Comparison of ENCODE assay signal across 8 cellular contexts in the genomic region with DNA sequence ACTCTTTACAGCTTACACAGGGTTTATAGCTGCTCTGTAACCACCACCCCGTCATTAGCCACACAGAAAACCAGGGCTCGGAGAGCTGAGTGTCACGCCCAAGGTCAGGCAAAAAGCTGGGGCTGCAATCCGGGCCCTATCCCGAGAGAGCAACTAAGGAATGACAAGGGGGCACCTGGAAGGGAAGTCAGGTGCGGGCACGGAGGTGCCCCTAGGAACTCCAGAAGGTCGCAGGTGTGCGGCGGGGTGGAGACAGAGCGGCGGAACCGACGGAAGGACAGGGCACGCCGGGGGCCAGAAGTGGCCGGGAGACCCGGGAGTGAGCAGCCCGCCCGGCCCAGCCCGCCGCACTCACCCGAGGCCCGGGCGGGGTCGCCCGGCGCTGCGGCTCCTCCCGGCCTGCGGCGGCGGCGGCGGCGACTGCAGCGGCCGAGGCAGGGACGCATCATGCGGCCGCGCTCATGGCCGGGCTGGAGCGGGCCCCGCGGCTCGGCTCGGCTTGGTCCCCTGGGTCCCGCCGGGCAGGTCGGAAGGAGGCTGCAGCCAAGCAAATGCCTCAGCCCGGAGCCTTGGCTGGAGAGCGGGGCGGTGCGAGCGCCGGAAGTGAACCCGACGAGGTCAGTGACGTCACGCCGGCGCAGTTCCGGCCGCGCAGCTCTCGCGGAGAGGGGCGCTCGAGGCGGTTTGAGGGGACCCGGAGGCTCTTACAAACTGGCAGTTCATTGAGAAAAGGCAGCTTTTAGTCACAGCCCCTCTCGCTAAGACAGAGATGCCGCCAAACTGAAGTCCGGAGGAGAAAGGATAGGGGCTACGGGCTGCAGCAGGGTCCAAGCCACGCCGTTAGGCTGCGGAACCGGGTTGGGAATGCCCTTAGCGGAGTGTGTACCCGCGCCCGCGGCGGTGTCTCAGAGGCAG. TPM values are rescaled to one million over a fixed set of nuclear protein-coding genes. Genes with fewer than 3 reads are reported as not detected.
DNase-seq lines count a peak whose midpoint lies in the region; ATAC-seq and TF ChIP-seq lines count a peak whose summit lies in the region.

Gene ZDHHC7 (minus strand): TSS at position 605 of the 915 bp plus-strand sequence. CDS start 20,917 bp downstream, outside the sequence.

- TF ChIP-seq EP300 in neural cell (conservative IDR thresholded peaks at IDR 0.05; ENCODE audit: poor library complexity, severe bottlenecking) (peak; percentile 55), stomach (IDR thresholded peaks at IDR 0.05) (no peak)

- peaks cover 44 to 81% (median 58%) of the 10 kb centered on the region in 4 donors for H3K4me1 ChIP-seq in stomach

- H3F3A ChIP-seq in neural cell (ENCODE audit: insufficient read depth, low read length, poor library complexity, severe bottlenecking), result no peaks in the 10 kb centered on the region

- no peaks in the 10 kb centered on the region for H3K9me3 ChIP-seq in neural cell (ENCODE audit: low read length)
- no peaks in the 10 kb centered on the region for H3K9me3 ChIP-seq in stomach

- WGBS in stomach, 5 donors, result 0 to 1% (median 1%) methylated on average over 27 to 86 of the region's 86 CpGs

- peak in 2 of 4 donors; percentile 40 to 84 for TF ChIP-seq POLR2A in stomach (IDR thresholded peaks at IDR 0.05)

- DNase-seq in DMS79 treated with DMSO at 0.1 percent for 48 hours (lab: John Stamatoyannopoulos, UW) (peak; percentile 36), KBM-7 (peak; percentile 83), SHP77 (lab: John Stamatoyannopoulos, UW) (peak; percentile 82 to 90), fibroblast of the aortic adventitia (ENCODE audit: low read depth) (peak; percentile 84), stomach (peak; percentile 86)
- peak; percentile 77 for DNase-seq in activated effector memory CD4-positive, alpha-beta T cell treated with Interleukin-2 at 50 U/mL for 16 hours

- in situ Hi-C loops in KBM-7 (cut with MboI; ENCODE audit: low pct_unique_long_range_greater_than_20kb, low sequenced_read_pairs), result no loop called here

- peaks cover 32% of the 10 kb centered on the region for H3K79me2 ChIP-seq in neural cell (replicated peaks; ENCODE audit: insufficient read depth, low read length)

- intact Hi-C loops in stomach (cut with DNase I; ENCODE audit: low total_unique reads), result no loop called here

- peak within 1 kb of the TSS; percentile 97 for H3K9ac ChIP-seq in neural cell (ENCODE audit: low read length)

- H2AFZ ChIP-seq in neural cell (ENCODE audit: low read depth, low read length), result peak within 1 kb of the TSS; percentile 100

- peak within 1 kb of the TSS; percentile 97 for H3K4me2 ChIP-seq in neural cell (ENCODE audit: low read length)

- TF ChIP-seq CTCF in fibroblast of the aortic adventitia (IDR thresholded peaks at IDR 0.05; ENCODE audit: insufficient read depth, low read length) (no peak), neural cell (IDR thresholded peaks at IDR 0.05; ENCODE audit: poor library complexity, severe bottlenecking) (peak; percentile 49), stomach (IDR thresholded peaks at IDR 0.05) (peak in 1 of 7 experiments; percentile 7)

- H3K27ac ChIP-seq in neural cell (ENCODE audit: low read length) (peak within 1 kb of the TSS; percentile 99), stomach (peak within 1 kb of the TSS; percentile 94 to 98 (median 97))

- peak; percentile 88 for ATAC-seq in GM21619 (IDR thresholded peaks at IDR 0.05; ENCODE audit: unreplicated experiment)

- H3K27me3 ChIP-seq in neural cell (ENCODE audit: insufficient read depth, low read depth, low read length) (no peaks in the 10 kb centered on the region), stomach (no peaks in the 10 kb centered on the region)

- no peaks in the 10 kb centered on the region for H4K20me1 ChIP-seq in neural cell (ENCODE audit: insufficient read depth)

- no peaks in the 10 kb centered on the region for H3K9me2 ChIP-seq in neural cell (ENCODE audit: insufficient read depth, low read length)

- peak within 1 kb of the TSS; percentile 93 for H3K4me3 ChIP-seq in fibroblast of the aortic adventitia (ENCODE audit: low read depth, low read length)
- peak within 1 kb of the TSS; percentile 94 for H3K4me3 ChIP-seq in neural cell (ENCODE audit: low read length)
- H3K4me3 ChIP-seq in stomach, result peak within 1 kb of the TSS; percentile 65 to 85 (median 74)

- H3K36me3 ChIP-seq in neural cell (ENCODE audit: insufficient read depth, low read length) (no peaks in the 10 kb centered on the region), stomach (peaks cover 0 to 4% (median 0%) of the 10 kb centered on the region in 4 donors)

- no peak for TF ChIP-seq RAD21 in neural cell (conservative IDR thresholded peaks at IDR 0.05)

TF ChIP-seq in neural cell, 6 proteins besides CTCF, POLR2A, EP300 and RAD21:
- TF ChIP-seq EZH2 (IDR thresholded peaks at IDR 0.05; ENCODE audit: borderline replicate concordance, insufficient read depth, low read length, poor library complexity, severe bottlenecking) (no peak), MXI1 (conservative IDR thresholded peaks at IDR 0.05; ENCODE audit: poor library complexity, severe bottlenecking) (peak; percentile 76), TAF1 (IDR thresholded peaks at IDR 0.05; ENCODE audit: low read depth) (peak; percentile 63), SMC3 (conservative IDR thresholded peaks at IDR 0.05; ENCODE audit: poor library complexity) (no peak), POLR2AphosphoS5 (IDR thresholded peaks at IDR 0.05) (peak; percentile 98)
- TF ChIP-seq, protein P1, sequence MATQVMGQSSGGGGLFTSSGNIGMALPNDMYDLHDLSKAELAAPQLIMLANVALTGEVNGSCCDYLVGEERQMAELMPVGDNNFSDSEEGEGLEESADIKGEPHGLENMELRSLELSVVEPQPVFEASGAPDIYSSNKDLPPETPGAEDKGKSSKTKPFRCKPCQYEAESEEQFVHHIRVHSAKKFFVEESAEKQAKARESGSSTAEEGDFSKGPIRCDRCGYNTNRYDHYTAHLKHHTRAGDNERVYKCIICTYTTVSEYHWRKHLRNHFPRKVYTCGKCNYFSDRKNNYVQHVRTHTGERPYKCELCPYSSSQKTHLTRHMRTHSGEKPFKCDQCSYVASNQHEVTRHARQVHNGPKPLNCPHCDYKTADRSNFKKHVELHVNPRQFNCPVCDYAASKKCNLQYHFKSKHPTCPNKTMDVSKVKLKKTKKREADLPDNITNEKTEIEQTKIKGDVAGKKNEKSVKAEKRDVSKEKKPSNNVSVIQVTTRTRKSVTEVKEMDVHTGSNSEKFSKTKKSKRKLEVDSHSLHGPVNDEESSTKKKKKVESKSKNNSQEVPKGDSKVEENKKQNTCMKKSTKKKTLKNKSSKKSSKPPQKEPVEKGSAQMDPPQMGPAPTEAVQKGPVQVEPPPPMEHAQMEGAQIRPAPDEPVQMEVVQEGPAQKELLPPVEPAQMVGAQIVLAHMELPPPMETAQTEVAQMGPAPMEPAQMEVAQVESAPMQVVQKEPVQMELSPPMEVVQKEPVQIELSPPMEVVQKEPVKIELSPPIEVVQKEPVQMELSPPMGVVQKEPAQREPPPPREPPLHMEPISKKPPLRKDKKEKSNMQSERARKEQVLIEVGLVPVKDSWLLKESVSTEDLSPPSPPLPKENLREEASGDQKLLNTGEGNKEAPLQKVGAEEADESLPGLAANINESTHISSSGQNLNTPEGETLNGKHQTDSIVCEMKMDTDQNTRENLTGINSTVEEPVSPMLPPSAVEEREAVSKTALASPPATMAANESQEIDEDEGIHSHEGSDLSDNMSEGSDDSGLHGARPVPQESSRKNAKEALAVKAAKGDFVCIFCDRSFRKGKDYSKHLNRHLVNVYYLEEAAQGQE (IDR thresholded peaks at IDR 0.05; ENCODE audit: borderline replicate concordance), result peak; percentile 74

RNA-seq across cellular contexts. Expression of gene ZDHHC7, which starts in this region (rescaled TPM):
- 45.6 and 82.5 TPM in 2 replicates for total RNA-seq in fibroblast of the aortic adventitia (ENCODE audit: low replicate concordance)
- polyA plus RNA-seq in neural cell, result 33.8 and 34.1 TPM in 2 replicates
- polyA minus RNA-seq in neural cell, result 25.5 and 29.7 TPM in 2 replicates
- 100 to 1,000 TPM in 2 of 5 donors, 10 to 100 TPM in 3; 54.3 to 358 (median 58.1) TPM for total RNA-seq in stomach
- 10 to 100 TPM; 15.0 to 23.0 (median 15.4) TPM for polyA plus RNA-seq in stomach

Comparison
In these comparisons a context has a peak if more than half of its experiments do, and no peak if none do; other contexts are left out.
1. Peak in every context shown above with its lines: DNase-seq, ATAC-seq, H3K4me3 ChIP-seq and H3K27ac ChIP-seq.
2. DNase-seq: peak in every context shown above with its lines; median percentile 86 in SHP77; 86 in stomach; 84 in fibroblast of the aortic adventitia; 83 in KBM-7; 77 in activated effector memory CD4-positive, alpha-beta T cell treated with Interleukin-2 at 50 U/mL for 16 hours; 36 in DMS79 treated with DMSO at 0.1 percent for 48 hours.